ENCODE assay signal across 12 cellular contexts in the genomic region with DNA sequence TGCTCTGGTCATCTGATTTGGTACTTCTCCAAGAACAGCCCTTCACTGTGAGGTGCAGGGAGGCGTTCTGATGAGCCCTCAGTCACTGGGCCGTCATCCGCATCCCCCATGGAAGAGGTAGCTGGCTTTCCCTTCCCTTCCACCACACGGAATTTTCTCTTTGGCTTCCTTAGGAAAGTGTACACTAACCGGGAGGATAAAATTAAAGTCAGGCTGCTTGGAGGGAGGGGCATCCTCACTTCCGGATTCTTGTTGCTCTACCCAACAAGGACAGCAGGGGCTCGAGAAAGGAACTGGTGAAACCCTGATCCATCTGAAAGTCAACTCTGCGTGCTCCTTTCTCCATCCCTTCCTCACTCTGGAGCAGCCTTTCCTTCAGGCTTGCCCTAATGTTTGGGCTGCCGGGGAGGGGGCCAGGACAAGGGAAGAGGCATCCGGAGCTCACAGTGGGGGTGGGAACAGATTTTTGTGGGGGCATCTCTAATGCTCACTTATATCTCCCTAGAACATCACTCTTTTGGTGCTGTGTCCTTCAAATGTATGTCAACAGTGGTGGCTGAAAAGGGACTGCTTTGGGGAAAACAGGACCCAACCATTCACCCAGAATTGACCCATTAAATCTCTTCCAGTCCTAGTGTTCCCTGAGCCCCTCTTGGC.
DNase-seq lines count a peak whose midpoint lies in the region; ATAC-seq, FAIRE-seq and TF ChIP-seq lines count a peak whose summit lies in the region.
"Had no signal": no experiment of that assay in that cellular context is flagged by ENCODE, and none has a peak within 500 bp of the region (broad histone marks: within the 10 kb centered on the region; RNA-seq: fewer than 3 reads in every experiment).

No MANE protein-coding gene starts in this region.

- TF ChIP-seq CTCF in nephron (IDR thresholded peaks at IDR 0.05; ENCODE audit: unreplicated experiment in 3 of 3) (no peak), uterus (IDR thresholded peaks at IDR 0.05) (no peak)

- H3K4me3 ChIP-seq in uterus = no peak overlapping the region
- H3K4me3 ChIP-seq: gastrocnemius medialis had no signal

- intact Hi-C loops in uterus (cut with DNase I; ENCODE audit: low total_unique reads) = no loop called here

- no peaks in the 10 kb centered on the region for H3K4me1 ChIP-seq in uterus
- H3K4me1 ChIP-seq: gastrocnemius medialis had no signal

- peak overlapping the region in 1 of 3 donors; percentile 75 for H3K27ac Mint-ChIP-seq in IgD-negative memory B cell
- H3K27ac Mint-ChIP-seq in nephron = no peak overlapping the region

- H3K36me3 ChIP-seq in uterus = no peaks in the 10 kb centered on the region
- H3K36me3 ChIP-seq: gastrocnemius medialis, WERI-Rb-1 had no signal

- no peak overlapping the region for H3K27ac ChIP-seq in uterus
- H3K27ac ChIP-seq: gastrocnemius medialis, WERI-Rb-1 had no signal

- peaks cover 7% of the 10 kb centered on the region for H3K36me3 Mint-ChIP-seq in IgD-negative memory B cell
- no peaks in the 10 kb centered on the region for H3K36me3 Mint-ChIP-seq in nephron (ENCODE audit: low read depth)

- H3K9me3 Mint-ChIP-seq in IgD-negative memory B cell (no peaks in the 10 kb centered on the region), nephron (peaks cover 5% of the 10 kb centered on the region)

- FAIRE-seq in H54 (lab: Jason Lieb, UNC) = no peak
- FAIRE-seq: bronchial epithelial cell had no signal

- peaks cover 7 to 19% (median 16%) of the 10 kb centered on the region in 3 donors for H3K4me1 Mint-ChIP-seq in IgD-negative memory B cell
- peaks cover 14% of the 10 kb centered on the region for H3K4me1 Mint-ChIP-seq in nephron

- DNase-seq in activated CD8-positive, alpha-beta memory T cell treated with anti-CD3 and anti-CD28 coated beads for 24 hours = peak; percentile 53
- no peak for DNase-seq in activated CD8-positive, alpha-beta memory T cell treated with anti-CD3 and anti-CD28 coated beads, Interleukin-2, amount 50 U/mL, for 4 hours
- DNase-seq in activated CD8-positive, alpha-beta memory T cell treated with anti-CD3 and anti-CD28 coated beads, Interleukin-2, amount 50 U/mL, for 48 hours = peak; percentile 44
- no peak for DNase-seq in H54 (ENCODE audit: insufficient read length, low spot score)
- no peak for DNase-seq in uterus
- DNase-seq: gastrocnemius medialis; stimulated activated CD4-positive, alpha-beta T cell treated with anti-CD3 and anti-CD28 coated beads, Interleukin-15, amount 100 ng/mL, for 24 hours; WERI-Rb-1 had no signal

- H3K27me3 Mint-ChIP-seq in IgD-negative memory B cell (peaks cover 35% of the 10 kb centered on the region), nephron (ENCODE audit: low read depth) (peaks cover 67% of the 10 kb centered on the region)

- no peak for TF ChIP-seq POLR2A in H54 (IDR thresholded peaks at IDR 0.05; ENCODE audit: low read depth, low read length)
- TF ChIP-seq POLR2A in uterus (IDR thresholded peaks at IDR 0.05) = no peak

- no peaks in the 10 kb centered on the region for H3K27me3 ChIP-seq in uterus

- H3K9me3 ChIP-seq in uterus = no peaks in the 10 kb centered on the region
- H3K9me3 ChIP-seq: gastrocnemius medialis had no signal

- H3K4me3 Mint-ChIP-seq in IgD-negative memory B cell (peak overlapping the region; percentile 10 to 87 (median 74)), nephron (peak overlapping the region; percentile 57 to 74 (median 60))

- ATAC-seq in HG02759 (IDR thresholded peaks at IDR 0.05; ENCODE audit: unreplicated experiment) = no peak
- ATAC-seq: gastrocnemius medialis had no signal

Comparison
In these comparisons a context has a peak if more than half of its experiments do, and no peak if none do; other contexts are left out.
1. DNase-seq: peak in activated CD8-positive, alpha-beta memory T cell treated with anti-CD3 and anti-CD28 coated beads for 24 hours (single experiment) and activated CD8-positive, alpha-beta memory T cell treated with anti-CD3 and anti-CD28 coated beads, Interleukin-2, amount 50 U/mL, for 48 hours (single experiment); none in activated CD8-positive, alpha-beta memory T cell treated with anti-CD3 and anti-CD28 coated beads, Interleukin-2, amount 50 U/mL, for 4 hours (single experiment), H54 (single experiment) and uterus (0 of 2).